ENCODE assay signal across 18 cellular contexts in the genomic region with DNA sequence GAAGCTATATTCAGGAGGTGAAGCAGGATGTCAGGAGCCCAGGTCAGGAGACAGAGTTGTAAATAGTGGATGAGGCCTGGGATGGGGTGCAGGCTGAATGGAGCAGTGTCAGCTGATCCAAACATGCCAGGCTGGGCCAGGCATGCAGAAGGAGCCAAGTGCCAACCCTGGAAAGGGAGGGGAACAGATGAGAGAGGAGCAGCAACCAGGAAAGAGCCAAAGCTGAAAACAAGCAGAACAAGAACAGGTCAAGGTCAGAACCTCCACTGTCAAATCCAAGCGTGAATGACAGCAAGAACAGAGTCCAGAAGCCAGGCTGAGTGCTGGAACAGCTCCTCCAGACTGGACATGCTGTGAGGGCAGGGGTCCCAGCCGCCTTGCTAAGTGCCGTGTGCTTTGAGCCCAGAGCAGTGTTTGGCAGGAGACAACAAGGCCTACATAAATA. TPM values are rescaled to one million over a fixed set of nuclear protein-coding genes. Genes with fewer than 3 reads are reported as not detected.
DNase-seq lines count a peak whose midpoint lies in the region; ATAC-seq and TF ChIP-seq lines count a peak whose summit lies in the region.
"Had no signal": no experiment of that assay in that cellular context is flagged by ENCODE, and none has a peak within 500 bp of the region (broad histone marks: within the 10 kb centered on the region; RNA-seq: fewer than 3 reads in every experiment).

No MANE protein-coding gene starts in this region.

- H3K27ac Mint-ChIP-seq in natural killer cell, result no peak overlapping the region
- H3K27ac Mint-ChIP-seq: activated CD4-positive, alpha-beta memory T cell treated with anti-CD3 and anti-CD28 coated beads, Interleukin-2, amount 10 ng/mL, durations not matched to agents 7 days and 5 days; HFFc6 had no signal

- intact Hi-C loops in natural killer cell (cut with micrococcal nuclease), result no loop called here

- H3K36me3 Mint-ChIP-seq in natural killer cell, result no peaks in the 10 kb centered on the region

- H3K4me1 ChIP-seq in gastroesophageal sphincter (peaks cover 0 to 16% (median 0%) of the 10 kb centered on the region in 3 donors), skeletal muscle tissue (ENCODE audit: control insufficient read depth in 3 of 3, insufficient read depth in 3 of 3, low read length in 3 of 3) (peaks cover 10 to 17% (median 15%) of the 10 kb centered on the region in 3 donors), smooth muscle cell (ENCODE audit: low read depth) (no peaks in the 10 kb centered on the region)
- no peaks in the 10 kb centered on the region for H3K4me1 ChIP-seq in effector memory CD4-positive, alpha-beta T cell (ENCODE audit: control insufficient read depth, insufficient read depth, low read length, poor library complexity, severe bottlenecking)
- H3K4me1 ChIP-seq: left lung had no signal

- no peak overlapping the region for H2AFZ ChIP-seq in smooth muscle cell (ENCODE audit: low read depth)

- H3K4me2 ChIP-seq in smooth muscle cell, result no peak overlapping the region

- TF ChIP-seq CTCF in gastroesophageal sphincter (IDR thresholded peaks at IDR 0.05) (no peak), smooth muscle cell (IDR thresholded peaks at IDR 0.05; ENCODE audit: borderline replicate concordance, insufficient read depth, poor library complexity, severe bottlenecking) (no peak), natural killer cell (IDR thresholded peaks at IDR 0.05) (no peak)

- H3K9ac ChIP-seq in skeletal muscle tissue (ENCODE audit: low read depth in 1 of 3, low read length in 3 of 3), result peak overlapping the region in 1 of 3 donors; percentile 75
- H3K9ac ChIP-seq in smooth muscle cell (ENCODE audit: low read depth), result no peak overlapping the region

- no peak for TF ChIP-seq POLR2A in gastroesophageal sphincter (IDR thresholded peaks at IDR 0.05)

- H3K27me3 ChIP-seq in gastroesophageal sphincter (no peaks in the 10 kb centered on the region), skeletal muscle tissue (ENCODE audit: control insufficient read depth in 3 of 3, insufficient read depth in 3 of 3, low read length in 3 of 3) (no peaks in the 10 kb centered on the region), smooth muscle cell (ENCODE audit: low read depth) (no peaks in the 10 kb centered on the region)
- H3K27me3 ChIP-seq in effector memory CD4-positive, alpha-beta T cell (replicated peaks; ENCODE audit: control insufficient read depth, insufficient read depth, low read length, poor library complexity, severe bottlenecking), result no peaks in the 10 kb centered on the region
- H3K27me3 ChIP-seq: dorsolateral prefrontal cortex, left lung had no signal

- DNase-seq in Kasumi-1 (lab: John Stamatoyannopoulos, UW) (peak; percentile 30 to 31), medulla oblongata (ENCODE audit: extremely low spot score) (peak; percentile 47), DMS53 (lab: John Stamatoyannopoulos, UW) (no peak), smooth muscle cell (lab: John Stamatoyannopoulos, UW; ENCODE audit: unreplicated experiment) (no peak), natural killer cell (no peak)
- DNase-seq in effector memory CD4-positive, alpha-beta T cell, result no peak
- DNase-seq: activated CD4-positive, alpha-beta memory T cell treated with anti-CD3 and anti-CD28 coated beads, Interleukin-2, amount 10 ng/mL, durations not matched to agents 7 days and 5 days; Calu3; HFFc6; left lung; NCI-H1105 treated with DMSO at 0.1 percent for 48 hours; NCI-H2171; stimulated activated naive CD4-positive, alpha-beta T cell treated with Interleukin-2 at 50 U/mL for 16 hours had no signal

- peak overlapping the region in 3 of 4 donors; percentile 58 to 71 (median 65) for H3K27ac ChIP-seq in gastroesophageal sphincter
- peak overlapping the region; percentile 85 for H3K27ac ChIP-seq in skeletal muscle tissue (ENCODE audit: low read depth, low read length)
- no peak overlapping the region for H3K27ac ChIP-seq in effector memory CD4-positive, alpha-beta T cell (ENCODE audit: insufficient read depth, low read length, poor library complexity, severe bottlenecking)
- no peak overlapping the region for H3K27ac ChIP-seq in smooth muscle cell (ENCODE audit: low read depth)
- H3K27ac ChIP-seq: left lung, VCaP had no signal

- no peaks in the 10 kb centered on the region for H3K79me2 ChIP-seq in smooth muscle cell (ENCODE audit: low read depth)

- H3K4me1 Mint-ChIP-seq in natural killer cell, result no peaks in the 10 kb centered on the region

- no peaks in the 10 kb centered on the region for H3K27me3 Mint-ChIP-seq in natural killer cell (ENCODE audit: low read depth in 2 of 2)
- H3K27me3 Mint-ChIP-seq: activated CD4-positive, alpha-beta memory T cell treated with anti-CD3 and anti-CD28 coated beads, Interleukin-2, amount 10 ng/mL, durations not matched to agents 7 days and 5 days had no signal

- WGBS in gastroesophageal sphincter (ENCODE audit: low coverage in 1 of 2), 2 donors, result 67 to 80% methylated on average over 1 of the region's 3 CpGs
- 81% methylated on average over 3 of the region's 3 CpGs for WGBS in smooth muscle cell (ENCODE audit: low lambda C conversion rate)

- H3K4me3 ChIP-seq in gastroesophageal sphincter (no peak overlapping the region), skeletal muscle tissue (ENCODE audit: low read length in 3 of 3) (no peak overlapping the region), smooth muscle cell (no peak overlapping the region)
- no peak overlapping the region for H3K4me3 ChIP-seq in effector memory CD4-positive, alpha-beta T cell (ENCODE audit: insufficient read depth, low read depth, low read length, poor library complexity, severe bottlenecking)
- H3K4me3 ChIP-seq: dorsolateral prefrontal cortex, K562, left lung had no signal

- TF ChIP-seq EP300 in gastroesophageal sphincter (IDR thresholded peaks at IDR 0.05), result no peak

- no peaks in the 10 kb centered on the region for H4K20me1 ChIP-seq in smooth muscle cell (ENCODE audit: low read depth)

- H3K9me3 ChIP-seq in gastroesophageal sphincter (no peaks in the 10 kb centered on the region), skeletal muscle tissue (ENCODE audit: control insufficient read depth in 3 of 3, low read length in 3 of 3) (peaks cover 0 to 3% (median 0%) of the 10 kb centered on the region in 3 donors), smooth muscle cell (replicated peaks; ENCODE audit: low read depth) (no peaks in the 10 kb centered on the region)
- H3K9me3 ChIP-seq in effector memory CD4-positive, alpha-beta T cell (ENCODE audit: control insufficient read depth, low read length), result no peaks in the 10 kb centered on the region

- no peaks in the 10 kb centered on the region for H3K36me3 ChIP-seq in gastroesophageal sphincter
- no peaks in the 10 kb centered on the region for H3K36me3 ChIP-seq in skeletal muscle tissue (ENCODE audit: control insufficient read depth in 3 of 3, insufficient read depth in 3 of 3, low read length in 3 of 3)
- H3K36me3 ChIP-seq in effector memory CD4-positive, alpha-beta T cell (ENCODE audit: control insufficient read depth, insufficient read depth, low read length), result no peaks in the 10 kb centered on the region
- no peaks in the 10 kb centered on the region for H3K36me3 ChIP-seq in smooth muscle cell (ENCODE audit: low read depth)
- H3K36me3 ChIP-seq: left lung had no signal

- no peak overlapping the region for H3K4me3 Mint-ChIP-seq in natural killer cell
- H3K4me3 Mint-ChIP-seq: activated CD4-positive, alpha-beta memory T cell treated with anti-CD3 and anti-CD28 coated beads, Interleukin-2, amount 10 ng/mL, durations not matched to agents 7 days and 5 days; HFFc6 had no signal

- ATAC-seq in gastroesophageal sphincter (peak; percentile 83), natural killer cell (no peak)
- ATAC-seq: K562, left lung had no signal

- no peaks in the 10 kb centered on the region for H3F3A ChIP-seq in smooth muscle cell (ENCODE audit: low read depth)

- H3K9me3 Mint-ChIP-seq in natural killer cell, result peaks cover 4 to 6% of the 10 kb centered on the region in 2 donors

RNA-seq across cellular contexts. Expression of a gene that starts 49.2 kb away (rescaled TPM):
- total RNA-seq in gastroesophageal sphincter (1,000 to 10,000 TPM in 1 of 4 donors, 100 to 1,000 TPM in 3; 524 to 1,194 (median 837) TPM), skeletal muscle tissue (156 TPM), smooth muscle cell (193 and 224 TPM in 2 replicates), natural killer cell (100 to 1,000 TPM; 157 to 200 (median 181) TPM)
- 66.8 and 92.0 TPM in 2 replicates for polyA plus RNA-seq in smooth muscle cell

Comparison
In these comparisons a context has a peak if more than half of its experiments do, and no peak if none do; other contexts are left out.
1. DNase-seq: peak in Kasumi-1 (2 of 2) and medulla oblongata (single experiment); none in effector memory CD4-positive, alpha-beta T cell (0 of 3), DMS53 (single experiment), smooth muscle cell (single experiment) and natural killer cell (single experiment).
2. H3K27ac ChIP-seq: peak in gastroesophageal sphincter (3 of 4) and skeletal muscle tissue (single experiment); none in effector memory CD4-positive, alpha-beta T cell (single experiment) and smooth muscle cell (single experiment).